In the genomic region with DNA sequence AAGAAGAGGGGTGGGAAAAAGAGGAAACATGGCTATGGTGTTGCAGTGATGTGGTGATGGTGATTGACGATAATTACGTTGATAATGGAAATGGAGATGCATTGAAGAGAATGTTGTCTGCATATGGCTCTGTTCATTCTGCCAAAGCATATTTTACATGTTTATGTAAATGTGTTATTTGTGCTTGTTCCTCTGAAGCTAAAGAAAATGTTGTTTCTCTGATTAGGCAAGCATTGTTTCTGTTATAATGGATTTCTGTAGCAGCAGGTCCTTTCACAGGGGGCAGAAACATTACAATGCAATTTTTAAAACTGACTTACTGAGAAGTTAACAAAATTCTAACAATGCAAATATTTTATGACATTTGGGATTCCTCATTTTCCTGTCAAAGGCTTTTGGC, we compare ENCODE assay signal across 35 cellular contexts.
"Had no signal": no experiment of that assay in that cellular context is flagged by ENCODE, and none has a peak within 500 bp of the region (broad histone marks: within the 10 kb centered on the region; RNA-seq: fewer than 3 reads in every experiment).

No MANE protein-coding gene starts in this region.

- H3K9me3 Mint-ChIP-seq: activated CD4-positive, alpha-beta memory T cell treated with anti-CD3 and anti-CD28 coated beads for 36 hours; activated CD4-positive, alpha-beta T cell treated with anti-CD3 and anti-CD28 coated beads, Interleukin-2, amount 10 ng/mL, durations not matched to agents 24 days and 14 days had no signal

- H3K27ac Mint-ChIP-seq: activated CD4-positive, alpha-beta memory T cell treated with anti-CD3 and anti-CD28 coated beads for 36 hours; activated CD4-positive, alpha-beta T cell treated with anti-CD3 and anti-CD28 coated beads for 36 hours; activated CD4-positive, alpha-beta T cell treated with anti-CD3 and anti-CD28 coated beads, Interleukin-2, amount 10 ng/mL, durations not matched to agents 24 days and 14 days; activated naive CD4-positive, alpha-beta T cell treated with anti-CD3 and anti-CD28 coated beads, Interleukin-2, amount 10 ng/mL, durations not matched to agents 7 days and 5 days; activated naive CD4-positive, alpha-beta T cell treated with anti-CD3 and anti-CD28 coated beads, Interleukin-2, amount 50 U/mL, for 72 hours; activated naive CD8-positive, alpha-beta T cell treated with anti-CD3 and anti-CD28 coated beads, Interleukin-2, amount 10 ng/mL, durations not matched to agents 7 days and 5 days; activated T-cell treated with anti-CD3 and anti-CD28 coated beads, Interleukin-2, amount 50 U/mL, for 24 hours; activated T-cell treated with anti-CD3 and anti-CD28 coated beads, Interleukin-2, amount 50 U/mL, for 72 hours; effector memory CD8-positive, alpha-beta T cell; T-helper 17 cell; T-helper 2 cell treated with Interferon-gamma antibody and Interleukin-4, amounts not matched to agents 5 μg/mL and 100 μg/mL, for 36 hours had no signal

- H3K36me3 ChIP-seq: brain microvascular endothelial cell, esophagus muscularis mucosa, gastrocnemius medialis, heart left ventricle, WERI-Rb-1 had no signal

- H3K4me3 Mint-ChIP-seq: activated CD4-positive, alpha-beta memory T cell treated with anti-CD3 and anti-CD28 coated beads for 36 hours; activated CD4-positive, alpha-beta T cell treated with anti-CD3 and anti-CD28 coated beads for 36 hours; activated CD4-positive, alpha-beta T cell treated with anti-CD3 and anti-CD28 coated beads, Interleukin-2, amount 10 ng/mL, durations not matched to agents 24 days and 14 days; activated naive CD4-positive, alpha-beta T cell treated with anti-CD3 and anti-CD28 coated beads, Interleukin-2, amount 10 ng/mL, durations not matched to agents 7 days and 5 days; activated naive CD8-positive, alpha-beta T cell treated with anti-CD3 and anti-CD28 coated beads, Interleukin-2, amount 10 ng/mL, durations not matched to agents 7 days and 5 days; activated T-cell treated with anti-CD3 and anti-CD28 coated beads, Interleukin-2, amount 50 U/mL, for 24 hours; activated T-cell treated with anti-CD3 and anti-CD28 coated beads, Interleukin-2, amount 50 U/mL, for 72 hours; central memory CD8-positive, alpha-beta T cell; effector memory CD8-positive, alpha-beta T cell; T-helper 17 cell; T-helper 2 cell treated with Interferon-gamma antibody and Interleukin-4, amounts not matched to agents 5 μg/mL and 100 μg/mL, for 36 hours had no signal

- H3K4me3 ChIP-seq: coronary artery, esophagus muscularis mucosa, gastrocnemius medialis, heart left ventricle had no signal

- H3K4me1 Mint-ChIP-seq: activated CD4-positive, alpha-beta T cell treated with anti-CD3 and anti-CD28 coated beads for 36 hours; activated CD4-positive, alpha-beta T cell treated with anti-CD3 and anti-CD28 coated beads, Interleukin-2, amount 10 ng/mL, durations not matched to agents 24 days and 14 days; activated naive CD4-positive, alpha-beta T cell treated with anti-CD3 and anti-CD28 coated beads, Interleukin-2, amount 10 ng/mL, durations not matched to agents 7 days and 5 days; activated naive CD8-positive, alpha-beta T cell treated with anti-CD3 and anti-CD28 coated beads, Interleukin-2, amount 10 ng/mL, durations not matched to agents 7 days and 5 days; central memory CD8-positive, alpha-beta T cell; T-helper 17 cell had no signal

- H3K27me3 Mint-ChIP-seq: activated CD4-positive, alpha-beta memory T cell treated with anti-CD3 and anti-CD28 coated beads for 36 hours; activated CD4-positive, alpha-beta T cell treated with anti-CD3 and anti-CD28 coated beads for 36 hours; activated CD4-positive, alpha-beta T cell treated with anti-CD3 and anti-CD28 coated beads, Interleukin-2, amount 10 ng/mL, durations not matched to agents 24 days and 14 days; activated naive CD4-positive, alpha-beta T cell treated with anti-CD3 and anti-CD28 coated beads, Interleukin-2, amount 10 ng/mL, durations not matched to agents 7 days and 5 days; activated naive CD8-positive, alpha-beta T cell treated with anti-CD3 and anti-CD28 coated beads, Interleukin-2, amount 10 ng/mL, durations not matched to agents 7 days and 5 days; activated T-cell treated with anti-CD3 and anti-CD28 coated beads, Interleukin-2, amount 50 U/mL, for 24 hours; central memory CD8-positive, alpha-beta T cell; effector memory CD8-positive, alpha-beta T cell; T-helper 17 cell had no signal

- H3K27me3 ChIP-seq: brain microvascular endothelial cell, esophagus muscularis mucosa, foreskin keratinocyte, gastrocnemius medialis, heart left ventricle had no signal

- DNase-seq: activated CD4-positive, alpha-beta memory T cell treated with anti-CD3 and anti-CD28 coated beads for 36 hours; activated CD4-positive, alpha-beta T cell treated with anti-CD3 and anti-CD28 coated beads for 36 hours; activated CD4-positive, alpha-beta T cell treated with anti-CD3 and anti-CD28 coated beads, Interleukin-2, amount 10 ng/mL, durations not matched to agents 24 days and 14 days; activated CD4-positive, CD25-positive, alpha-beta regulatory T cell; activated CD4-positive, CD25-positive, alpha-beta regulatory T cell treated with anti-CD3 and anti-CD28 coated beads, Interleukin-2, amount 50 U/mL, for 72 hours; activated CD8-positive, alpha-beta memory T cell treated with anti-CD3 and anti-CD28 coated beads, Interleukin-2, amount 50 U/mL, for 48 hours; activated gamma-delta T cell; activated naive CD4-positive, alpha-beta T cell; activated naive CD4-positive, alpha-beta T cell treated with anti-CD3 and anti-CD28 coated beads, Interleukin-2, amount 10 ng/mL, durations not matched to agents 7 days and 5 days; activated naive CD8-positive, alpha-beta T cell treated with anti-CD3 and anti-CD28 coated beads, Interleukin-2, amount 10 ng/mL, durations not matched to agents 7 days and 5 days; activated T-cell treated with anti-CD3 and anti-CD28 coated beads for 4 hours; activated T-cell treated with anti-CD3 and anti-CD28 coated beads, Interleukin-2, amount 50 U/mL, for 24 hours; activated T-cell treated with anti-CD3 and anti-CD28 coated beads, Interleukin-2, amount 50 U/mL, for 72 hours; amniotic stem cell; anterior cingulate cortex; brain microvascular endothelial cell; dermis blood vessel endothelial cell; effector CD4-positive, alpha-beta T cell; effector memory CD8-positive, alpha-beta T cell; erythroblast; foreskin keratinocyte; gastrocnemius medialis; glutamatergic neuron; heart left ventricle; T-helper 1 cell; T-helper 17 cell; T1000; WERI-Rb-1 had no signal

- H3K4me1 ChIP-seq: esophagus muscularis mucosa, foreskin keratinocyte, gastrocnemius medialis, heart left ventricle had no signal

- ATAC-seq: activated CD4-positive, alpha-beta T cell treated with anti-CD3 and anti-CD28 coated beads for 36 hours; activated naive CD4-positive, alpha-beta T cell treated with anti-CD3 and anti-CD28 coated beads, Interleukin-2, amount 50 U/mL, for 72 hours; activated T-cell treated with anti-CD3 and anti-CD28 coated beads, Interleukin-2, amount 50 U/mL, for 72 hours; effector memory CD8-positive, alpha-beta T cell; foreskin keratinocyte; gastrocnemius medialis; heart left ventricle; T-helper 17 cell had no signal

- H3K27ac ChIP-seq: brain microvascular endothelial cell, coronary artery, esophagus muscularis mucosa, foreskin keratinocyte, gastrocnemius medialis, heart left ventricle, WERI-Rb-1 had no signal

- H3K9me3 ChIP-seq: esophagus muscularis mucosa, gastrocnemius medialis had no signal

- H3K36me3 Mint-ChIP-seq: activated CD4-positive, alpha-beta memory T cell treated with anti-CD3 and anti-CD28 coated beads for 36 hours; activated naive CD4-positive, alpha-beta T cell treated with anti-CD3 and anti-CD28 coated beads, Interleukin-2, amount 10 ng/mL, durations not matched to agents 7 days and 5 days; activated naive CD4-positive, alpha-beta T cell treated with anti-CD3 and anti-CD28 coated beads, Interleukin-2, amount 50 U/mL, for 72 hours; activated naive CD8-positive, alpha-beta T cell treated with anti-CD3 and anti-CD28 coated beads, Interleukin-2, amount 10 ng/mL, durations not matched to agents 7 days and 5 days had no signal

- FAIRE-seq: astrocyte, bronchial epithelial cell had no signal
